17 cellular contexts compared by ENCODE assay signal in the genomic region with DNA sequence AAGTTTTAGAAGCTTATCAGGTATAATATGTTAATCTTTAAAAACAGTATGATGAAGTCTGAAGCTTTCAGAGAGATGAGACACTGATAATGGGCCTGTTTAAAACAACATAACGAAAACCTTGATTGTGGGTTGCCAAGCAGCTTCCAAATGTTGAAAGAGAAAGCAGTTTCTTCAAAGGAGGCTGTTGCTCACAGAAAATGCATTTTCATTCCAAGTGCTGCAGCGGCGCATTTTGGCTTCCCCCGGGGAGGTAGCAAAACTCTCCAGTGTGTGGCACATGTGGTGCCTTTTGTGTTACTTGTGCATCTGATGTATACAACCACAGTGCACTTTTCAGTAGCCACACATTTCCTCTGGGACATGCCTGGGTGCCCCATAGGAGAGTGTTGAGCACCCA.
A peak's percentile ranks its signal among the peaks of the same experiment; 100 is the strongest.
DNase-seq lines count a peak whose midpoint lies in the region; ATAC-seq, FAIRE-seq and TF ChIP-seq lines count a peak whose summit lies in the region.
"Had no signal": no experiment of that assay in that cellular context is flagged by ENCODE, and none has a peak within 500 bp of the region (broad histone marks: within the 10 kb centered on the region; RNA-seq: fewer than 3 reads in every experiment).

No MANE protein-coding gene starts in this region.

- WGBS in esophagus muscularis mucosa, result 40% methylated on average over 1 of the region's 4 CpGs
- 59 to 61% (median 61%) methylated on average over 4 of the region's 4 CpGs for WGBS in small intestine, 3 donors

- H3K27ac ChIP-seq in esophagus muscularis mucosa (replicated peaks in 1 of 4) (peak overlapping the region in 3 of 4 donors; percentile 30 to 52 (median 45)), upper lobe of right lung (peak overlapping the region; percentile 2), small intestine (ENCODE audit: low read depth in 1 of 2, low read length in 1 of 2) (no peak overlapping the region)
- H3K27ac ChIP-seq: 22Rv1, SJSA1 had no signal

- intact Hi-C loops in esophagus muscularis mucosa (cut with DNase I), result no loop called here
- intact Hi-C loops in upper lobe of right lung (cut with DNase I), result no loop called here

- no peaks in the 10 kb centered on the region for H3K36me3 ChIP-seq in esophagus muscularis mucosa
- no peaks in the 10 kb centered on the region for H3K36me3 ChIP-seq in upper lobe of right lung
- H3K36me3 ChIP-seq in small intestine (ENCODE audit: control insufficient read depth in 2 of 2, insufficient read depth in 2 of 2, low read length in 2 of 2), result no peaks in the 10 kb centered on the region
- H3K36me3 ChIP-seq: SJSA1 had no signal

- no peak for FAIRE-seq in small intestine (lab: Jason Lieb, UNC)
- FAIRE-seq: endometrium had no signal

- H3K4me1 ChIP-seq in esophagus muscularis mucosa (peaks cover 3 to 43% (median 37%) of the 10 kb centered on the region in 4 donors), upper lobe of right lung (no peaks in the 10 kb centered on the region), small intestine (ENCODE audit: control insufficient read depth in 2 of 2, insufficient read depth in 1 of 2, low read depth in 1 of 2, low read length in 1 of 2) (no peaks in the 10 kb centered on the region)
- H3K4me1 ChIP-seq: SJSA1 had no signal

- no peak for TF ChIP-seq CTCF in esophagus muscularis mucosa (IDR thresholded peaks at IDR 0.05)
- no peak for TF ChIP-seq CTCF in upper lobe of right lung (IDR thresholded peaks at IDR 0.05)

- H3K4me3 ChIP-seq in esophagus muscularis mucosa (peak overlapping the region in 1 of 4 donors; percentile 8), upper lobe of right lung (no peak overlapping the region), small intestine (ENCODE audit: low read depth in 1 of 2, low read length in 2 of 2) (no peak overlapping the region)
- H3K4me3 ChIP-seq: SJSA1 had no signal

- TF ChIP-seq POLR2A in esophagus muscularis mucosa (IDR thresholded peaks at IDR 0.05; ENCODE audit: low read depth), result no peak

- H3K27me3 ChIP-seq in esophagus muscularis mucosa, result no peaks in the 10 kb centered on the region
- no peaks in the 10 kb centered on the region for H3K27me3 ChIP-seq in upper lobe of right lung
- no peaks in the 10 kb centered on the region for H3K27me3 ChIP-seq in small intestine (ENCODE audit: control insufficient read depth in 2 of 2, insufficient read depth in 2 of 2, low read length in 2 of 2)
- H3K27me3 ChIP-seq: SJSA1 had no signal

- H3K9me3 ChIP-seq in esophagus muscularis mucosa (no peaks in the 10 kb centered on the region), upper lobe of right lung (no peaks in the 10 kb centered on the region), small intestine (ENCODE audit: control insufficient read depth, low read depth) (no peaks in the 10 kb centered on the region)
- H3K9me3 ChIP-seq: SJSA1 had no signal

- TF ChIP-seq EP300 in esophagus muscularis mucosa (IDR thresholded peaks at IDR 0.05), result no peak

- peak; percentile 20 for DNase-seq in NCI-H2227 (lab: John Stamatoyannopoulos, UW; ENCODE audit: unreplicated experiment)
- DNase-seq in NCI-H2227 treated with DMSO at 0.1 percent for 48 hours (lab: John Stamatoyannopoulos, UW), result no peak
- no peak for DNase-seq in esophagus muscularis mucosa (ENCODE audit: extremely low spot score)
- DNase-seq in myocyte (ENCODE audit: low read depth), result peak; percentile 51
- DNase-seq in upper lobe of right lung, result no peak
- DNase-seq in small intestine, result no peak
- no peak for DNase-seq in stimulated activated CD4-positive, alpha-beta T cell treated with anti-CD3 and anti-CD28 coated beads, Interleukin-4, amount 100 ng/mL, for 24 hours
- DNase-seq: activated CD4-positive, CD25-positive, alpha-beta regulatory T cell treated with anti-CD3 and anti-CD28 coated beads, Interleukin-2, amount 50 U/mL, for 72 hours; activated effector memory CD4-positive, alpha-beta T cell treated with Interleukin-2 at 50 U/mL for 16 hours; DMS 273 treated with DMSO at 0.1 percent for 48 hours; NCI-H2081; NCI-H524; stimulated activated CD4-positive, alpha-beta T cell treated with anti-CD3 and anti-CD28 coated beads, Interleukin-2, amount 100 ng/mL, for 48 hours had no signal

- ATAC-seq in upper lobe of right lung (no peak), GM18873 (IDR thresholded peaks at IDR 0.05; ENCODE audit: low FRiP score, unreplicated experiment) (no peak)

Comparison
In these comparisons a context has a peak if more than half of its experiments do, and no peak if none do; other contexts are left out.
1. DNase-seq: peak in NCI-H2227 (single experiment) and myocyte (single experiment); none in NCI-H2227 treated with DMSO at 0.1 percent for 48 hours (single experiment), esophagus muscularis mucosa (single experiment), upper lobe of right lung (single experiment), small intestine (single experiment) and stimulated activated CD4-positive, alpha-beta T cell treated with anti-CD3 and anti-CD28 coated beads, Interleukin-4, amount 100 ng/mL, for 24 hours (single experiment).
2. H3K27ac ChIP-seq: peak in esophagus muscularis mucosa (3 of 4) and upper lobe of right lung (single experiment); none in small intestine (0 of 2).